In genomic region chr3:135140543-135140942, GRCh38 we compare ENCODE assay signal across 23 cellular contexts.
"Had no signal": no experiment of that assay in that cellular context is flagged by ENCODE, and none has a peak within 500 bp of the region (broad histone marks: within the 10 kb centered on the region; RNA-seq: fewer than 3 reads in every experiment).

No MANE protein-coding gene starts in this region.

- H3K36me3 ChIP-seq: esophagus squamous epithelium, heart right ventricle, left ventricle myocardium inferior, lower lobe of right lung, stomach, tibial artery, upper lobe of left lung had no signal

- DNase-seq: cortex of kidney; effector memory CD8-positive, alpha-beta T cell; erythroblast; esophagus squamous epithelium; foreskin melanocyte; glutamatergic neuron; heart right ventricle; left cardiac atrium; left ventricle myocardium inferior; lower lobe of right lung; naive thymus-derived CD8-positive, alpha-beta T cell; nephron progenitor cell; occipital lobe; stimulated activated CD4-positive, alpha-beta T cell treated with anti-CD3 and anti-CD28 coated beads, Interleukin-2, amount 100 ng/mL, for 24 hours; stimulated activated CD4-positive, alpha-beta T cell treated with anti-CD3 and anti-CD28 coated beads, Interleukin-4, amount 100 ng/mL, for 24 hours; stimulated activated naive CD4-positive, alpha-beta T cell treated with Interleukin-2 at 50 U/mL for 16 hours; stomach; testis; tibial artery; upper lobe of left lung had no signal

- H3K27ac ChIP-seq: esophagus squamous epithelium, heart right ventricle, left ventricle myocardium inferior, lower lobe of right lung, parathyroid adenoma, stomach, testis, tibial artery, upper lobe of left lung had no signal

- H3K9me3 ChIP-seq: esophagus squamous epithelium, heart right ventricle, left ventricle myocardium inferior, lower lobe of right lung, stomach, testis, tibial artery, upper lobe of left lung had no signal

- H3K4me3 ChIP-seq: esophagus squamous epithelium, heart right ventricle, left ventricle myocardium inferior, lower lobe of right lung, stomach, testis, tibial artery, upper lobe of left lung had no signal

- H3K4me1 ChIP-seq: esophagus squamous epithelium, heart right ventricle, left ventricle myocardium inferior, lower lobe of right lung, stomach, tibial artery, upper lobe of left lung had no signal

- H3K9ac ChIP-seq: parathyroid adenoma had no signal

- ATAC-seq: effector memory CD8-positive, alpha-beta T cell; heart right ventricle; left cardiac atrium; lower lobe of right lung; naive thymus-derived CD8-positive, alpha-beta T cell; sciatic nerve; stimulated activated effector memory CD8-positive, alpha-beta T cell treated with anti-CD3 and anti-CD28 coated beads, Interleukin-12 subunit alpha, Interleukin-12 subunit beta, amount 100 ng/mL, for 72 hours had no signal

- H3K27me3 ChIP-seq: esophagus squamous epithelium, heart right ventricle, stomach, testis, tibial artery, upper lobe of left lung had no signal

- H2AFZ ChIP-seq: parathyroid adenoma had no signal

- H3K79me2 ChIP-seq: parathyroid adenoma had no signal
